20 cellular contexts compared by ENCODE assay signal in genomic region chr20:15163632-15164031, GRCh38.
DNase-seq lines count a peak whose midpoint lies in the region; ATAC-seq, FAIRE-seq and TF ChIP-seq lines count a peak whose summit lies in the region.
"Had no signal": no experiment of that assay in that cellular context is flagged by ENCODE, and none has a peak within 500 bp of the region (broad histone marks: within the 10 kb centered on the region; RNA-seq: fewer than 3 reads in every experiment).

No MANE protein-coding gene starts in this region.

- no peak for TF ChIP-seq CTCF in A549 (IDR thresholded peaks at IDR 0.05)

- TF ChIP-seq RAD21 in A549 (conservative IDR thresholded peaks at IDR 0.05 in 1 of 2, IDR thresholded peaks at IDR 0.05 in 1 of 2): no peak

- H3K4me3 ChIP-seq in A549: no peak overlapping the region
- H3K4me3 ChIP-seq: GM12878, GM23248, HAP-1 had no signal

- H3K4me1 ChIP-seq in A549: peaks cover 4% of the 10 kb centered on the region; the same call in 1 of the 3 replicates
- H3K4me1 ChIP-seq: HAP-1 had no signal

- CTCF ChIA-PET in A549 (lab: Yijun Ruan, JAX): no interaction called here

- H3K9me3 Mint-ChIP-seq in T-helper 2 cell treated with Interferon-gamma antibody and Interleukin-4, amounts not matched to agents 5 μg/mL and 100 μg/mL, for 36 hours: peaks cover 6% of the 10 kb centered on the region

- TF ChIP-seq POLR2A in A549 (IDR thresholded peaks at IDR 0.05; ENCODE audit: low read length): no peak

- POLR2A ChIA-PET in A549 (lab: Yijun Ruan, JAX): no interaction called here

- no peak overlapping the region for H3K4me2 ChIP-seq in A549

- no peaks in the 10 kb centered on the region for H3K27me3 Mint-ChIP-seq in T-helper 2 cell treated with Interferon-gamma antibody and Interleukin-4, amounts not matched to agents 5 μg/mL and 100 μg/mL, for 36 hours (ENCODE audit: low read depth)
- H3K27me3 Mint-ChIP-seq: CD4-positive, CD25-positive, alpha-beta regulatory T cell; CD8-positive, alpha-beta memory T cell had no signal

- no peak overlapping the region for H3K27ac ChIP-seq in A549
- H3K27ac ChIP-seq: GM23248 had no signal

- H3K4me3 Mint-ChIP-seq in T-helper 2 cell treated with Interferon-gamma antibody and Interleukin-4, amounts not matched to agents 5 μg/mL and 100 μg/mL, for 36 hours: no peak overlapping the region
- H3K4me3 Mint-ChIP-seq: CD4-positive, CD25-positive, alpha-beta regulatory T cell; CD8-positive, alpha-beta memory T cell had no signal

- ATAC-seq in A549: no peak
- ATAC-seq: GM12878 had no signal

- FAIRE-seq in A549 (lab: Jason Lieb, UNC): peak; percentile 13
- FAIRE-seq: D721Med, GM12878, GM19239 had no signal

- H3K27ac Mint-ChIP-seq in T-helper 2 cell treated with Interferon-gamma antibody and Interleukin-4, amounts not matched to agents 5 μg/mL and 100 μg/mL, for 36 hours: no peak overlapping the region
- H3K27ac Mint-ChIP-seq: CD4-positive, CD25-positive, alpha-beta regulatory T cell; CD8-positive, alpha-beta memory T cell had no signal

- TF ChIP-seq EP300 in A549 (IDR thresholded peaks at IDR 0.05): no peak

- no peaks in the 10 kb centered on the region for H3K4me1 Mint-ChIP-seq in T-helper 2 cell treated with Interferon-gamma antibody and Interleukin-4, amounts not matched to agents 5 μg/mL and 100 μg/mL, for 36 hours (ENCODE audit: low read depth)

- H3K36me3 Mint-ChIP-seq in T-helper 2 cell treated with Interferon-gamma antibody and Interleukin-4, amounts not matched to agents 5 μg/mL and 100 μg/mL, for 36 hours (ENCODE audit: low read depth): no peaks in the 10 kb centered on the region
- H3K36me3 Mint-ChIP-seq: CD4-positive, CD25-positive, alpha-beta regulatory T cell had no signal

- H3K9me3 ChIP-seq in A549: peaks cover 6% of the 10 kb centered on the region; the same call in 2 of the 3 replicates
- H3K9me3 ChIP-seq: BE2C, HAP-1 had no signal

- no peak for DNase-seq in A549 (ENCODE audit: low read depth in 1 of 2, low spot score in 1 of 2)
- DNase-seq in DMS53 treated with DMSO at 0.1 percent for 48 hours (lab: John Stamatoyannopoulos, UW; ENCODE audit: unreplicated experiment): peak; percentile 33
- DNase-seq in NCI-H69 (lab: John Stamatoyannopoulos, UW): peak; percentile 45
- peak; percentile 5 for DNase-seq in fibroblast of peridontal ligament (ENCODE audit: extremely low read depth)
- no peak for DNase-seq in T-helper 2 cell treated with Interferon-gamma antibody and Interleukin-4, amounts not matched to agents 5 μg/mL and 100 μg/mL, for 36 hours (ENCODE audit: low spot score)
- DNase-seq in cortex of kidney (lab: John Stamatoyannopoulos, UW): no peak
- DNase-seq in NCI-H345 treated with DMSO at 0.1 percent for 48 hours (lab: John Stamatoyannopoulos, UW; ENCODE audit: unreplicated experiment): no peak
- DNase-seq: ACHN; BE2C; C1 segment of cervical spinal cord; CD4-positive, CD25-positive, alpha-beta regulatory T cell; CD8-positive, alpha-beta memory T cell; COR-L47; DMS79 treated with DMSO at 0.1 percent for 48 hours; EL; GM23248 had no signal

TF ChIP-seq in A549, 52 proteins besides CTCF, POLR2A, EP300 and RAD21:
- no peak for TF ChIP-seq MYC (IDR thresholded peaks at IDR 0.05; ENCODE audit: borderline replicate concordance, low read length)
- TF ChIP-seq MAFK (IDR thresholded peaks at IDR 0.05; ENCODE audit: partially characterized antibody): peak; percentile 92
- no peak for TF ChIP-seq BCL3 (IDR thresholded peaks at IDR 0.05)
- no peak for TF ChIP-seq RFX5 (IDR thresholded peaks at IDR 0.05)
- no peak for TF ChIP-seq HOXB13 (CRISPR knock-in tag; IDR thresholded peaks at IDR 0.05; ENCODE audit: low read depth)
- TF ChIP-seq, protein P1, sequence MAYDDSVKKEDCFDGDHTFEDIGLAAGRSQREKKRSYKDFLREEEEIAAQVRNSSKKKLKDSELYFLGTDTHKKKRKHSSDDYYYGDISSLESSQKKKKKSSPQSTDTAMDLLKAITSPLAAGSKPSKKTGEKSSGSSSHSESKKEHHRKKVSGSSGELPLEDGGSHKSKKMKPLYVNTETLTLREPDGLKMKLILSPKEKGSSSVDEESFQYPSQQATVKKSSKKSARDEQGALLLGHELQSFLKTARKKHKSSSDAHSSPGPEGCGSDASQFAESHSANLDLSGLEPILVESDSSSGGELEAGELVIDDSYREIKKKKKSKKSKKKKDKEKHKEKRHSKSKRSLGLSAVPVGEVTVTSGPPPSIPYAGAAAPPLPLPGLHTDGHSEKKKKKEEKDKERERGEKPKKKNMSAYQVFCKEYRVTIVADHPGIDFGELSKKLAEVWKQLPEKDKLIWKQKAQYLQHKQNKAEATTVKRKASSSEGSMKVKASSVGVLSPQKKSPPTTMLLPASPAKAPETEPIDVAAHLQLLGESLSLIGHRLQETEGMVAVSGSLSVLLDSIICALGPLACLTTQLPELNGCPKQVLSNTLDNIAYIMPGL (CRISPR knock-in tag; IDR thresholded peaks at IDR 0.05; ENCODE audit: borderline replicate concordance): no peak
- peak; percentile 47; the same call in 1 of the 2 replicates for TF ChIP-seq NFE2L2 (conservative IDR thresholded peaks at IDR 0.05; ENCODE audit: low read length)
- TF ChIP-seq PHF8 (IDR thresholded peaks at IDR 0.05; ENCODE audit: borderline replicate concordance, low read depth): no peak

Comparison
In these comparisons a context has a peak if more than half of its experiments do, and no peak if none do; other contexts are left out.
1. DNase-seq: peak in DMS53 treated with DMSO at 0.1 percent for 48 hours (single experiment), NCI-H69 (single experiment) and fibroblast of peridontal ligament (single experiment); none in A549 (0 of 2), T-helper 2 cell treated with Interferon-gamma antibody and Interleukin-4, amounts not matched to agents 5 μg/mL and 100 μg/mL, for 36 hours (single experiment), cortex of kidney (single experiment) and NCI-H345 treated with DMSO at 0.1 percent for 48 hours (single experiment).